ENCODE assay signal across 8 cellular contexts in the genomic region with DNA sequence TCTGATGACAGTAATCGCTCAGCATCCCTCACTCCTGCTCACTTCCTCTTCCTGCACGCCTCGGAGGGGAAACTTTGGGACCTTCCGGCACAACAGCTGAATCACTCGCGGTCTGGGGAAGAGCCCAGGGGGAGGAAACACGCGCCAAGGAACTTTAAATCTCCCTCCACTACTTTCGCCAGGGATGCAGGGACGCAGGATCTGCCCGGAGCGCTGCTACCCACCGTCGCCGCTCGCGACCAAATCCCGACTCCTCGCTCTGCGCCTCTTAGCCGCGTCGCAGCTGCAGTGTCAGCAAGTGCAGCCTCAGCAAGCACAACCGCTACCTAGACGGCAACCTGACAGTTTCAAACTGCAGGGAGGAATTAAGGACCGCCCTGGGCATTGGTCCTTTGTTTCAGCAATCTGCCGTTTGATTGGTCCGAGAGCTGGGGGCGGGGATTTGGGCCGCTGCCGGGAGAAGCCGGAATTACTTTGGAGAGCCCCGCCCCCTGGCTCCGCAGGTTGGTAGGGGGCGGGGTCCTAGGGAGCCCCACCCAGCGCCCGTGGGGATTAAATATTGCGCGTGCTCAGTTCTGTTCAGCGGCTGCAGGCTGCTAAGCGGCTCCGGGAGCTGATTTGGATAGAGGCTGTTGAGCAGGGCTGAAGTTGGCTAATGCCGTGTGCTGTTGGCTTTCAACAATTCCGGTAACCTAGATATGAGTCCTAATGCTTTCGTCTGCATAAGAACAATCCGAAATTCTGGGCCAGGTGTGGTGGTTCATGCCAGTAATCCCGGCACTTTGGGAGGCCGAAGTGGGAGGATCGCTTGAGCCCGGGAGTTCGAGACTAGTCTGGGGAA. TPM values are rescaled to one million over a fixed set of nuclear protein-coding genes. Genes with fewer than 3 reads are reported as not detected.
DNase-seq lines count a peak whose midpoint lies in the region; ATAC-seq and TF ChIP-seq lines count a peak whose summit lies in the region.

A gene with protein sequence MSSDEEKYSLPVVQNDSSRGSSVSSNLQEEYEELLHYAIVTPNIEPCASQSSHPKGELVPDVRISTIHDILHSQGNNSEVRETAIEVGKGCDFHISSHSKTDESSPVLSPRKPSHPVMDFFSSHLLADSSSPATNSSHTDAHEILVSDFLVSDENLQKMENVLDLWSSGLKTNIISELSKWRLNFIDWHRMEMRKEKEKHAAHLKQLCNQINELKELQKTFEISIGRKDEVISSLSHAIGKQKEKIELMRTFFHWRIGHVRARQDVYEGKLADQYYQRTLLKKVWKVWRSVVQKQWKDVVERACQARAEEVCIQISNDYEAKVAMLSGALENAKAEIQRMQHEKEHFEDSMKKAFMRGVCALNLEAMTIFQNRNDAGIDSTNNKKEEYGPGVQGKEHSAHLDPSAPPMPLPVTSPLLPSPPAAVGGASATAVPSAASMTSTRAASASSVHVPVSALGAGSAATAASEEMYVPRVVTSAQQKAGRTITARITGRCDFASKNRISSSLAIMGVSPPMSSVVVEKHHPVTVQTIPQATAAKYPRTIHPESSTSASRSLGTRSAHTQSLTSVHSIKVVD (minus strand): TSS at position 356 of the 841 bp plus-strand sequence. CDS start 4,500 bp downstream, outside the sequence.

- H3K27me3 Mint-ChIP-seq in H9 (ENCODE audit: low read depth) = peaks cover 2% of the 10 kb centered on the region
- H3K27me3 Mint-ChIP-seq in natural killer cell treated with Interleukin-12 subunit alpha and Interleukin-12 subunit beta and Interleukin-15 and Interleukin-18, amount 100 ng/mL, for 72 hours = peaks cover 0 to 3% of the 10 kb centered on the region in 2 donors

- H3K4me3 ChIP-seq in MG63 = peak within 1 kb of the TSS; percentile 89
- peak within 1 kb of the TSS; percentile 98 for H3K4me3 ChIP-seq in fibroblast of pulmonary artery (replicated peaks; ENCODE audit: low read depth, low read length)

- peak within 1 kb of the TSS; percentile 91 for H2AFZ ChIP-seq in H9 (ENCODE audit: low read length)

- H3K36me3 Mint-ChIP-seq in H9 (ENCODE audit: insufficient read depth in 1 of 3, low read depth in 3 of 3) = peaks cover 0 to 10% (median 0%) of the 10 kb centered on the region in 3 experiments; a peak in 3 of 7 replicates
- peaks cover 22% of the 10 kb centered on the region for H3K36me3 Mint-ChIP-seq in natural killer cell treated with Interleukin-12 subunit alpha and Interleukin-12 subunit beta and Interleukin-15 and Interleukin-18, amount 100 ng/mL, for 72 hours

- H4K5ac ChIP-seq in H9 (ENCODE audit: insufficient read length, low read depth, low read length) = no peak within 1 kb of the TSS

- peak within 1 kb of the TSS; percentile 99 for H3K4me3 Mint-ChIP-seq in H9
- peak within 1 kb of the TSS; percentile 99 for H3K4me3 Mint-ChIP-seq in natural killer cell treated with Interleukin-12 subunit alpha and Interleukin-12 subunit beta and Interleukin-15 and Interleukin-18, amount 100 ng/mL, for 72 hours

- no peak within 1 kb of the TSS for H2BK15ac ChIP-seq in H9 (ENCODE audit: low read depth, low read length)

- no peak within 1 kb of the TSS for H2BK120ac ChIP-seq in H9 (ENCODE audit: low read depth, low read length, poor library complexity, severe bottlenecking)

- peak; percentile 96 to 97 for ATAC-seq in natural killer cell treated with Interleukin-12 subunit alpha and Interleukin-12 subunit beta and Interleukin-15 and Interleukin-18, amount 100 ng/mL, for 72 hours
- peak; percentile 94 for ATAC-seq in stimulated activated naive CD8-positive, alpha-beta T cell treated with anti-CD3 and anti-CD28 coated beads, Interleukin-15, Interleukin-2, amounts not matched to agents 100 U/mL and 50 U/mL, for 24 hours

- H2BK5ac ChIP-seq in H9 (ENCODE audit: insufficient read length, low read length) = no peak within 1 kb of the TSS

- H3K27ac ChIP-seq in H9 (ENCODE audit: insufficient read length, low read depth, low read length) = no peak within 1 kb of the TSS

- H3K9me3 Mint-ChIP-seq in H9 = no peaks in the 10 kb centered on the region
- H3K9me3 Mint-ChIP-seq in natural killer cell treated with Interleukin-12 subunit alpha and Interleukin-12 subunit beta and Interleukin-15 and Interleukin-18, amount 100 ng/mL, for 72 hours = no peaks in the 10 kb centered on the region

- H2BK20ac ChIP-seq in H9 (ENCODE audit: low read depth, low read length, poor library complexity, severe bottlenecking) = no peak within 1 kb of the TSS

- H4K91ac ChIP-seq in H9 (ENCODE audit: insufficient read length, low read depth, low read length) = no peak within 1 kb of the TSS

- no peak within 1 kb of the TSS for H3K4ac ChIP-seq in H9 (ENCODE audit: low read depth, low read length)

- DNase-seq in ELR (ENCODE audit: low read depth) (peak; percentile 97), H9 (peak; percentile 99), MG63 (peak; percentile 93), SHP77 treated with DMSO at 0.1 percent for 48 hours (lab: John Stamatoyannopoulos, UW) (peak; percentile 92), fibroblast of pulmonary artery (ENCODE audit: low read depth) (peak; percentile 97)
- peak; percentile 99 for DNase-seq in activated effector memory CD4-positive, alpha-beta T cell treated with anti-CD3 and anti-CD28 coated beads, Interleukin-2, amount 50 U/mL, for 16 hours
- DNase-seq in natural killer cell treated with Interleukin-12 subunit alpha and Interleukin-12 subunit beta and Interleukin-15 and Interleukin-18, amount 100 ng/mL, for 72 hours (ENCODE audit: low spot score) = peak; percentile 97
- DNase-seq in stimulated activated naive CD8-positive, alpha-beta T cell treated with anti-CD3 and anti-CD28 coated beads, Interleukin-15, Interleukin-2, amounts not matched to agents 100 U/mL and 50 U/mL, for 24 hours = peak; percentile 98

- H3K36me3 ChIP-seq in MG63 = peaks cover 9% of the 10 kb centered on the region

- H3K9ac ChIP-seq in H9 (ENCODE audit: extremely low read depth, insufficient read length, low read length) = peak within 1 kb of the TSS; percentile 76

- H2BK12ac ChIP-seq in H9 (ENCODE audit: insufficient read length, low read depth, low read length) = no peak within 1 kb of the TSS

- no peak within 1 kb of the TSS for H3T11ph ChIP-seq in H9 (ENCODE audit: low read length)

- peak within 1 kb of the TSS; percentile 62 for H3K4me2 ChIP-seq in H9 (ENCODE audit: insufficient read depth, insufficient read length, low read length)

- 0 out of 2 replicates have a peak within 1 kb of the TSS, but pooled peaks have one; percentile 19 for H3K14ac ChIP-seq in H9 (ENCODE audit: insufficient read depth, low read length)

- no peak within 1 kb of the TSS for H3K56ac ChIP-seq in H9 (ENCODE audit: insufficient read length, low read depth, low read length)

- no peak within 1 kb of the TSS for H3K23ac ChIP-seq in H9 (ENCODE audit: insufficient read length, low read depth, low read length)

- H3K79me2 ChIP-seq in H9 (ENCODE audit: insufficient read depth, low read length) = peaks cover 3% of the 10 kb centered on the region; the same call in 1 of the 2 replicates

- H3K79me1 ChIP-seq in H9 (ENCODE audit: insufficient read depth, low read depth, low read length, poor library complexity, severe bottlenecking) = no peaks in the 10 kb centered on the region

- H3K9me3 ChIP-seq in H9 (ENCODE audit: control insufficient read depth, low read depth, low read length) = no peaks in the 10 kb centered on the region
- no peaks in the 10 kb centered on the region for H3K9me3 ChIP-seq in MG63

- TF ChIP-seq CTCF in H9 (conservative IDR thresholded peaks at IDR 0.05) (no peak), fibroblast of pulmonary artery (IDR thresholded peaks at IDR 0.05; ENCODE audit: low read length, missing control alignments) (no peak)

- H4K20me1 ChIP-seq in H9 (ENCODE audit: control insufficient read depth, insufficient read depth, insufficient read length) = no peaks in the 10 kb centered on the region

- H3K23me2 ChIP-seq in H9 (ENCODE audit: insufficient read length, low read depth, low read length, poor library complexity, severe bottlenecking) = peaks cover 4% of the 10 kb centered on the region

- H3K18ac ChIP-seq in H9 (ENCODE audit: insufficient read length, low read depth, low read length) = peak within 1 kb of the TSS; percentile 49

- peaks cover 9 to 10% of the 10 kb centered on the region in 2 experiments for H3K4me1 Mint-ChIP-seq in H9
- H3K4me1 Mint-ChIP-seq in natural killer cell treated with Interleukin-12 subunit alpha and Interleukin-12 subunit beta and Interleukin-15 and Interleukin-18, amount 100 ng/mL, for 72 hours (ENCODE audit: low read depth in 2 of 2) = peaks cover 22 to 35% of the 10 kb centered on the region in 2 donors

- no CpG with 5 or more reads among the region's 51 CpGs for WGBS in H9 (ENCODE audit: extremely low coverage, insufficient read length, low lambda C conversion rate)

- H3K4me1 ChIP-seq in H9 (ENCODE audit: insufficient read depth, low read length) = no peaks in the 10 kb centered on the region

- H3K27ac Mint-ChIP-seq in H9 = peak within 1 kb of the TSS; percentile 97 to 100 (median 97)
- peak within 1 kb of the TSS; percentile 98 to 99 for H3K27ac Mint-ChIP-seq in natural killer cell treated with Interleukin-12 subunit alpha and Interleukin-12 subunit beta and Interleukin-15 and Interleukin-18, amount 100 ng/mL, for 72 hours

- no peak within 1 kb of the TSS for H2AK5ac ChIP-seq in H9 (ENCODE audit: insufficient read length, low read length)

- no peaks in the 10 kb centered on the region for H3K27me3 ChIP-seq in H9 (ENCODE audit: insufficient read depth, low read length)
- H3K27me3 ChIP-seq in MG63 = no peaks in the 10 kb centered on the region

- H4K8ac ChIP-seq in H9 (replicated peaks; ENCODE audit: insufficient read length, low read depth, low read length) = no peak within 1 kb of the TSS

RNA-seq across cellular contexts. Expression of the gene that starts here (rescaled TPM):
- total RNA-seq in H9 (2021) = 12.2 and 13.0 TPM in 2 replicates
- 13.3 and 29.0 TPM in 2 replicates for total RNA-seq in MG63 (2014; rRNA removed; shearing (Covaris generic); ENCODE audit: low replicate concordance)
- 10 to 100 TPM; 21.4 to 22.4 TPM for total RNA-seq in natural killer cell treated with Interleukin-12 subunit alpha and Interleukin-12 subunit beta and Interleukin-15 and Interleukin-18, amount 100 ng/mL, for 72 hours
